27 cellular contexts compared by ENCODE assay signal in genomic region chr13:85557651-85558050, GRCh38.
A peak's percentile ranks its signal among the peaks of the same experiment; 100 is the strongest.
DNase-seq lines count a peak whose midpoint lies in the region; TF ChIP-seq lines count a peak whose summit lies in the region.
"Had no signal": no experiment of that assay in that cellular context is flagged by ENCODE, and none has a peak within 500 bp of the region (broad histone marks: within the 10 kb centered on the region; RNA-seq: fewer than 3 reads in every experiment).

No MANE protein-coding gene starts in this region.

- H3K4me3 Mint-ChIP-seq in endodermal cell: no peak overlapping the region
- H3K4me3 Mint-ChIP-seq: B cell; CD8-positive, alpha-beta T cell; HFFc6 had no signal

- H3K36me3 Mint-ChIP-seq in endodermal cell (ENCODE audit: low read depth): no peaks in the 10 kb centered on the region
- H3K36me3 Mint-ChIP-seq: CD8-positive, alpha-beta T cell had no signal

- WGBS in endodermal cell (ENCODE audit: insufficient coverage in 1 of 2, insufficient read length in 1 of 2), 2 experiments: 86 to 100% methylated on average over 1 to 4 of the region's 4 CpGs

- no peaks in the 10 kb centered on the region for H3K9me2 ChIP-seq in Karpas-422 (replicated peaks; ENCODE audit: insufficient read depth, low read length)

- H3K4me2 ChIP-seq in Karpas-422 (ENCODE audit: low read depth, low read length, poor library complexity, severe bottlenecking): no peak overlapping the region

- H3K36me3 ChIP-seq in Karpas-422 (ENCODE audit: insufficient read depth, low read length): no peaks in the 10 kb centered on the region
- no peaks in the 10 kb centered on the region for H3K36me3 ChIP-seq in endodermal cell (ENCODE audit: control insufficient read depth, insufficient read depth, low read length)
- H3K36me3 ChIP-seq: HAP-1, MG63 had no signal

- peak overlapping the region; percentile 58 for H2AFZ ChIP-seq in Karpas-422 (ENCODE audit: low read length)
- H2AFZ ChIP-seq: GM23248 had no signal

- H3K9me3 Mint-ChIP-seq in endodermal cell: no peaks in the 10 kb centered on the region
- H3K9me3 Mint-ChIP-seq: CD8-positive, alpha-beta T cell; HFFc6 had no signal

- H3K27me3 Mint-ChIP-seq in endodermal cell (ENCODE audit: insufficient read depth): no peaks in the 10 kb centered on the region
- H3K27me3 Mint-ChIP-seq: B cell had no signal

- H3K27ac Mint-ChIP-seq in endodermal cell: no peak overlapping the region
- H3K27ac Mint-ChIP-seq: B cell; CD8-positive, alpha-beta T cell; HFFc6 had no signal

- TF ChIP-seq CTCF in endodermal cell (conservative IDR thresholded peaks at IDR 0.05): no peak

- H3K9me3 ChIP-seq in Karpas-422 (ENCODE audit: low read length) (no peaks in the 10 kb centered on the region), endodermal cell (ENCODE audit: control insufficient read depth, low read length) (no peaks in the 10 kb centered on the region)
- H3K9me3 ChIP-seq: Caco-2, HAP-1, MG63 had no signal

- H3K27ac ChIP-seq in Karpas-422 (ENCODE audit: low read length) (no peak overlapping the region), endodermal cell (ENCODE audit: low read depth, low read length) (no peak overlapping the region)
- H3K27ac ChIP-seq: C4-2B, GM23248 had no signal

- H3K27me3 ChIP-seq in Karpas-422 (ENCODE audit: low read length) (no peaks in the 10 kb centered on the region), endodermal cell (ENCODE audit: control insufficient read depth, insufficient read depth, low read length, poor library complexity, severe bottlenecking) (no peaks in the 10 kb centered on the region)
- H3K27me3 ChIP-seq: MG63 had no signal

- no peak overlapping the region for H3K9ac ChIP-seq in Karpas-422 (ENCODE audit: low read length)
- no peak overlapping the region for H3K9ac ChIP-seq in endodermal cell (ENCODE audit: extremely low read depth, low read length, poor library complexity, severe bottlenecking)
- H3K9ac ChIP-seq: GM23248 had no signal

- no peaks in the 10 kb centered on the region for H4K20me1 ChIP-seq in Karpas-422 (ENCODE audit: insufficient read depth, low read depth, low read length)

- H3K4me1 Mint-ChIP-seq in endodermal cell: no peaks in the 10 kb centered on the region
- H3K4me1 Mint-ChIP-seq: B cell had no signal

- H3K4me1 ChIP-seq in Karpas-422 (ENCODE audit: low read length) (peaks cover 15% of the 10 kb centered on the region), endodermal cell (ENCODE audit: control insufficient read depth, insufficient read depth, low read length) (no peaks in the 10 kb centered on the region)
- H3K4me1 ChIP-seq: Caco-2, HAP-1 had no signal

- no peaks in the 10 kb centered on the region for H3K79me2 ChIP-seq in Karpas-422 (ENCODE audit: low read length)

- DNase-seq in Karpas-422 (no peak), SHP77 treated with DMSO at 0.1 percent for 48 hours (lab: John Stamatoyannopoulos, UW) (peak; percentile 57), fibroblast of peridontal ligament (ENCODE audit: extremely low read depth) (peak; percentile 55), endodermal cell (no peak), islet precursor cell (no peak), mucosa of gallbladder (ENCODE audit: low spot score) (no peak), T-helper 9 cell (no peak)
- DNase-seq: Caco-2; CD8-positive, alpha-beta T cell; GDM1; GM23248; HFFc6; KBM-7; MG63; NCI-H1105 treated with DMSO at 0.1 percent for 48 hours; NCI-H146; NCI-H1930; NCI-H2107; NCI-H226; NCI-H510A; NCI-H774; Right ventricle myocardium superior; RPMI8226 had no signal

- H3K4me3 ChIP-seq in Karpas-422 (ENCODE audit: low read length) (no peak overlapping the region), endodermal cell (ENCODE audit: low read length) (no peak overlapping the region)
- H3K4me3 ChIP-seq: GM12878, GM23248, HAP-1 had no signal

Comparison
In these comparisons a context has a peak if more than half of its experiments do, and no peak if none do; other contexts are left out.
1. DNase-seq: peak in SHP77 treated with DMSO at 0.1 percent for 48 hours (single experiment) and fibroblast of peridontal ligament (single experiment); none in Karpas-422 (single experiment), endodermal cell (single experiment), islet precursor cell (single experiment), mucosa of gallbladder (single experiment) and T-helper 9 cell (single experiment).